20 cellular contexts compared by ENCODE assay signal in genomic region chr22:41933411-41934177, GRCh38. TPM values are rescaled to one million over a fixed set of nuclear protein-coding genes. Genes with fewer than 3 reads are reported as not detected.
DNase-seq lines count a peak whose midpoint lies in the region; ATAC-seq and TF ChIP-seq lines count a peak whose summit lies in the region.
"Had no signal": no experiment of that assay in that cellular context is flagged by ENCODE, and none has a peak within 500 bp of the region (broad histone marks: within the 10 kb centered on the region; RNA-seq: fewer than 3 reads in every experiment).

No MANE protein-coding gene starts in this region.

- intact Hi-C loops in A673 (cut with micrococcal nuclease; ENCODE audit: unreplicated experiment): no loop called here
- intact Hi-C loops in activated T-helper 1 cell treated with anti-CD3 and anti-CD28 coated beads, Interleukin-12 subunit alpha, Interleukin-12 subunit beta, Interleukin-2, Interleukin-4 antibody, amounts not matched to agents 30 ng/mL and 10 ng/mL and 1 ng/mL, durations not matched to agents 14 hours and 24 hours and 36 hours (cut with micrococcal nuclease): no loop called here

- peaks cover 3% of the 10 kb centered on the region for H3K4me1 ChIP-seq in A673 (ENCODE audit: insufficient read depth, low read length, poor library complexity, severe bottlenecking)
- H3K4me1 ChIP-seq: body of pancreas had no signal

- no peaks in the 10 kb centered on the region for H3K9me3 ChIP-seq in A673 (ENCODE audit: low read depth, low read length, poor library complexity, severe bottlenecking)
- H3K9me3 ChIP-seq: body of pancreas had no signal

- POLR2A ChIA-PET in A673 (lab: Charles Lee; ENCODE audit: low non-redundant PET): no interaction called here

- H3K4me1 Mint-ChIP-seq in activated T-helper 1 cell treated with anti-CD3 and anti-CD28 coated beads, Interleukin-12 subunit alpha, Interleukin-12 subunit beta, Interleukin-2, Interleukin-4 antibody, amounts not matched to agents 30 ng/mL and 10 ng/mL and 1 ng/mL, durations not matched to agents 14 hours and 24 hours and 36 hours (ENCODE audit: low read depth): peaks cover 5% of the 10 kb centered on the region
- H3K4me1 Mint-ChIP-seq in osteocyte (ENCODE audit: unreplicated experiment): no peaks in the 10 kb centered on the region
- H3K4me1 Mint-ChIP-seq: immature natural killer cell, WTC11 had no signal

- H3K27me3 Mint-ChIP-seq in activated T-helper 1 cell treated with anti-CD3 and anti-CD28 coated beads, Interleukin-12 subunit alpha, Interleukin-12 subunit beta, Interleukin-2, Interleukin-4 antibody, amounts not matched to agents 30 ng/mL and 10 ng/mL and 1 ng/mL, durations not matched to agents 14 hours and 24 hours and 36 hours (ENCODE audit: insufficient read depth): no peaks in the 10 kb centered on the region
- no peaks in the 10 kb centered on the region for H3K27me3 Mint-ChIP-seq in osteocyte (ENCODE audit: unreplicated experiment)
- H3K27me3 Mint-ChIP-seq: activated naive CD4-positive, alpha-beta T cell treated with anti-CD3 and anti-CD28 coated beads, Interleukin-2, amount 10 ng/mL, durations not matched to agents 7 days and 5 days had no signal

- no peak for ATAC-seq in GM18519 (IDR thresholded peaks at IDR 0.05; ENCODE audit: low FRiP score, unreplicated experiment)
- ATAC-seq: body of pancreas, WTC11 had no signal

- H3K27me3 ChIP-seq in A673 (replicated peaks; ENCODE audit: insufficient read depth, low read depth, low read length, poor library complexity): no peaks in the 10 kb centered on the region
- H3K27me3 ChIP-seq: body of pancreas had no signal

- DNase-seq in A673 (ENCODE audit: low spot score): no peak
- no peak for DNase-seq in activated T-helper 1 cell treated with anti-CD3 and anti-CD28 coated beads, Interleukin-12 subunit alpha, Interleukin-12 subunit beta, Interleukin-2, Interleukin-4 antibody, amounts not matched to agents 30 ng/mL and 10 ng/mL and 1 ng/mL, durations not matched to agents 14 hours and 24 hours and 36 hours (ENCODE audit: low spot score)
- DNase-seq in osteocyte (ENCODE audit: extremely low spot score, unreplicated experiment): no peak
- no peak for DNase-seq in NCI-H2227 (lab: John Stamatoyannopoulos, UW; ENCODE audit: unreplicated experiment)
- DNase-seq: activated CD8-positive, alpha-beta memory T cell treated with anti-CD3 and anti-CD28 coated beads, Interleukin-2, amount 50 U/mL, for 4 hours; activated naive CD4-positive, alpha-beta T cell treated with anti-CD3 and anti-CD28 coated beads, Interleukin-2, amount 10 ng/mL, durations not matched to agents 7 days and 5 days; body of pancreas; GF-D8; immature natural killer cell; mammary epithelial cell; NCI-H1092; NCI-H774; retina had no signal

- H3K4me3 ChIP-seq in A673 (ENCODE audit: low read depth, low read length, poor library complexity, severe bottlenecking): no peak overlapping the region
- H3K4me3 ChIP-seq: body of pancreas had no signal

- BruUV-seq in A673 (replicated peaks; lab: Mats Ljungman, UMichigan): no TSS peak

- peak overlapping the region; percentile 44 for H3K27ac Mint-ChIP-seq in activated T-helper 1 cell treated with anti-CD3 and anti-CD28 coated beads, Interleukin-12 subunit alpha, Interleukin-12 subunit beta, Interleukin-2, Interleukin-4 antibody, amounts not matched to agents 30 ng/mL and 10 ng/mL and 1 ng/mL, durations not matched to agents 14 hours and 24 hours and 36 hours
- H3K27ac Mint-ChIP-seq in osteocyte (ENCODE audit: unreplicated experiment): no peak overlapping the region
- H3K27ac Mint-ChIP-seq: activated naive CD4-positive, alpha-beta T cell treated with anti-CD3 and anti-CD28 coated beads, Interleukin-2, amount 10 ng/mL, durations not matched to agents 7 days and 5 days; dendritic cell treated with granulocyte-macrophage colony-stimulating factor and Interleukin-4, amounts not matched to agents 40 ng/mL and 50 ng/mL, for 4 days; immature natural killer cell; WTC11 had no signal

- TF ChIP-seq POLR2A in GM19193 (IDR thresholded peaks at IDR 0.05; ENCODE audit: extremely low read depth, insufficient read depth, insufficient read length): peak; percentile 5

- no peaks in the 10 kb centered on the region for H3K9me3 Mint-ChIP-seq in activated T-helper 1 cell treated with anti-CD3 and anti-CD28 coated beads, Interleukin-12 subunit alpha, Interleukin-12 subunit beta, Interleukin-2, Interleukin-4 antibody, amounts not matched to agents 30 ng/mL and 10 ng/mL and 1 ng/mL, durations not matched to agents 14 hours and 24 hours and 36 hours
- no peaks in the 10 kb centered on the region for H3K9me3 Mint-ChIP-seq in osteocyte (ENCODE audit: unreplicated experiment)
- H3K9me3 Mint-ChIP-seq: activated naive CD4-positive, alpha-beta T cell treated with anti-CD3 and anti-CD28 coated beads, Interleukin-2, amount 10 ng/mL, durations not matched to agents 7 days and 5 days; dendritic cell treated with granulocyte-macrophage colony-stimulating factor and Interleukin-4, amounts not matched to agents 40 ng/mL and 50 ng/mL, for 4 days; immature natural killer cell; WTC11 had no signal

- peak overlapping the region; percentile 42 for H3K27ac ChIP-seq in A673 (ENCODE audit: low read depth, low read length, poor library complexity, severe bottlenecking)
- H3K27ac ChIP-seq: body of pancreas had no signal

- CTCF ChIA-PET in A673 (lab: Charles Lee): no interaction called here

- H3K36me3 ChIP-seq in A673 (ENCODE audit: insufficient read depth, low read length, poor library complexity, severe bottlenecking): peaks cover 18% of the 10 kb centered on the region

- no peak for TF ChIP-seq CTCF in A673 (conservative IDR thresholded peaks at IDR 0.05; ENCODE audit: low read depth, low read length)
- no peak for TF ChIP-seq CTCF in osteocyte (IDR thresholded peaks at IDR 0.05)

- H3K36me3 Mint-ChIP-seq in activated T-helper 1 cell treated with anti-CD3 and anti-CD28 coated beads, Interleukin-12 subunit alpha, Interleukin-12 subunit beta, Interleukin-2, Interleukin-4 antibody, amounts not matched to agents 30 ng/mL and 10 ng/mL and 1 ng/mL, durations not matched to agents 14 hours and 24 hours and 36 hours (ENCODE audit: low read depth): peaks cover 7% of the 10 kb centered on the region
- no peaks in the 10 kb centered on the region for H3K36me3 Mint-ChIP-seq in osteocyte (ENCODE audit: unreplicated experiment)
- H3K36me3 Mint-ChIP-seq: immature natural killer cell had no signal

- no peak overlapping the region for H3K4me3 Mint-ChIP-seq in activated T-helper 1 cell treated with anti-CD3 and anti-CD28 coated beads, Interleukin-12 subunit alpha, Interleukin-12 subunit beta, Interleukin-2, Interleukin-4 antibody, amounts not matched to agents 30 ng/mL and 10 ng/mL and 1 ng/mL, durations not matched to agents 14 hours and 24 hours and 36 hours
- no peak overlapping the region for H3K4me3 Mint-ChIP-seq in osteocyte (ENCODE audit: unreplicated experiment)
- H3K4me3 Mint-ChIP-seq: activated naive CD4-positive, alpha-beta T cell treated with anti-CD3 and anti-CD28 coated beads, Interleukin-2, amount 10 ng/mL, durations not matched to agents 7 days and 5 days; dendritic cell treated with granulocyte-macrophage colony-stimulating factor and Interleukin-4, amounts not matched to agents 40 ng/mL and 50 ng/mL, for 4 days; immature natural killer cell; WTC11 had no signal

RNA-seq across cellular contexts. Expression of gene TNFRSF13C, which starts 7.0 kb away (rescaled TPM):
- total RNA-seq in A673 (2021) (6.6 and 8.0 TPM in 2 replicates), osteocyte (0.18 and 0.27 TPM in 2 replicates)
- 3.0 and 3.2 TPM in 2 replicates for total RNA-seq in activated T-helper 1 cell treated with anti-CD3 and anti-CD28 coated beads, Interleukin-12 subunit alpha, Interleukin-12 subunit beta, Interleukin-2, Interleukin-4 antibody, amounts not matched to agents 30 ng/mL and 10 ng/mL and 1 ng/mL, durations not matched to agents 14 hours and 24 hours and 36 hours
- total RNA-seq: body of pancreas, glomerular endothelial cell, RPMI7951 had no signal

RNA-seq across cellular contexts. Expression of gene CENPM, which starts 13.4 kb away (rescaled TPM):
- total RNA-seq in A673 (2021) (62.1 and 67.2 TPM in 2 replicates), osteocyte (6.9 and 7.2 TPM in 2 replicates)
- 82.0 and 84.6 TPM in 2 replicates for total RNA-seq in activated T-helper 1 cell treated with anti-CD3 and anti-CD28 coated beads, Interleukin-12 subunit alpha, Interleukin-12 subunit beta, Interleukin-2, Interleukin-4 antibody, amounts not matched to agents 30 ng/mL and 10 ng/mL and 1 ng/mL, durations not matched to agents 14 hours and 24 hours and 36 hours
- total RNA-seq: body of pancreas had no signal

RNA-seq across cellular contexts. Expression of gene SHISA8, which starts 18.7 kb away (rescaled TPM):
- total RNA-seq in A673 (2021): 1.4 and 1.8 TPM in 2 replicates
- total RNA-seq in activated T-helper 1 cell treated with anti-CD3 and anti-CD28 coated beads, Interleukin-12 subunit alpha, Interleukin-12 subunit beta, Interleukin-2, Interleukin-4 antibody, amounts not matched to agents 30 ng/mL and 10 ng/mL and 1 ng/mL, durations not matched to agents 14 hours and 24 hours and 36 hours: 5.8 and 6.1 TPM in 2 replicates
- total RNA-seq in osteocyte: not detected in 2 replicates
- total RNA-seq: body of pancreas, glomerular endothelial cell, mammary epithelial cell, RPMI7951, temporal lobe had no signal

RNA-seq across cellular contexts. Expression of gene SEPTIN3, which starts 35.6 kb away (rescaled TPM):
- total RNA-seq in A673 (2021) (3.6 and 4.6 TPM in 2 replicates), osteocyte (0.42 and 0.46 TPM in 2 replicates)
- total RNA-seq in activated T-helper 1 cell treated with anti-CD3 and anti-CD28 coated beads, Interleukin-12 subunit alpha, Interleukin-12 subunit beta, Interleukin-2, Interleukin-4 antibody, amounts not matched to agents 30 ng/mL and 10 ng/mL and 1 ng/mL, durations not matched to agents 14 hours and 24 hours and 36 hours: 7.0 and 7.9 TPM in 2 replicates
